8 cellular contexts compared by ENCODE assay signal in genomic region chr4:144174401-144175067, GRCh38. TPM values are rescaled to one million over a fixed set of nuclear protein-coding genes. Genes with fewer than 3 reads are reported as not detected.
A peak's percentile ranks its signal among the peaks of the same experiment; 100 is the strongest.
DNase-seq lines count a peak whose midpoint lies in the region; TF ChIP-seq lines count a peak whose summit lies in the region.

No MANE protein-coding gene starts in this region.

- DNase-seq in AG20443 (ENCODE audit: low spot score): peak; percentile 60
- peak; percentile 4 for DNase-seq in GM12864 (ENCODE audit: low read depth)
- DNase-seq in HEK293T (ENCODE audit: extremely low spot score): peak; percentile 30
- DNase-seq in LNCaP clone FGC (ENCODE audit: low read depth): peak; percentile 14
- DNase-seq in SKM-1 (lab: John Stamatoyannopoulos, UW; ENCODE audit: unreplicated experiment): peak; percentile 40
- DNase-seq in myocyte (ENCODE audit: low read depth): peak; percentile 75
- no peak for DNase-seq in islet precursor cell

- POLR2A ChIA-PET in HEK293T (lab: Yijun Ruan, JAX): no interaction called here

- CTCF ChIA-PET in HEK293T (lab: Yijun Ruan, JAX): no interaction called here

- H3K36me3 ChIP-seq in endocrine pancreas (ENCODE audit: control insufficient read depth, insufficient read depth, low read length): no peaks in the 10 kb centered on the region

- H3K27me3 ChIP-seq in endocrine pancreas (ENCODE audit: control insufficient read depth, insufficient read depth, low read length): no peaks in the 10 kb centered on the region

- no peaks in the 10 kb centered on the region for H3K9me3 ChIP-seq in endocrine pancreas (ENCODE audit: control insufficient read depth, low read length)

- peak; percentile 19 for TF ChIP-seq CTCF in GM12864 (IDR thresholded peaks at IDR 0.05; ENCODE audit: low read depth, low read length, missing control alignments)
- TF ChIP-seq CTCF in LNCaP clone FGC (IDR thresholded peaks at IDR 0.05; ENCODE audit: control insufficient read depth, extremely low read depth, insufficient read depth): peak; percentile 42

- no peak overlapping the region for H3K9ac ChIP-seq in endocrine pancreas (ENCODE audit: control insufficient read depth, insufficient read depth, low read length)

- H3K4me3 ChIP-seq in GM12864 (ENCODE audit: low read depth, low read length): no peak overlapping the region
- no peak overlapping the region for H3K4me3 ChIP-seq in LNCaP clone FGC (ENCODE audit: low read depth, low read length)
- peak overlapping the region; percentile 10 for H3K4me3 ChIP-seq in endocrine pancreas (ENCODE audit: control insufficient read depth, insufficient read depth, low read length)

- H3K4me1 ChIP-seq in endocrine pancreas (ENCODE audit: control insufficient read depth, insufficient read depth, low read length): no peaks in the 10 kb centered on the region

TF ChIP-seq in HEK293T, 16 proteins besides CTCF, POLR2A, EP300 and RAD21:
- TF ChIP-seq ZNF384 (IDR thresholded peaks at IDR 0.05): 0 out of 2 replicates have a peak, but pooled peaks have one; percentile 5
- TF ChIP-seq FOXM1 (IDR thresholded peaks at IDR 0.05; ENCODE audit: borderline replicate concordance): no peak
- TF ChIP-seq HDGF (IDR thresholded peaks at IDR 0.05; ENCODE audit: borderline replicate concordance): no peak
- TF ChIP-seq LEF1 (IDR thresholded peaks at IDR 0.05; ENCODE audit: borderline replicate concordance): no peak
- TF ChIP-seq NFRKB (IDR thresholded peaks at IDR 0.05): no peak

RNA-seq across cellular contexts. Expression of gene GYPA, which starts 34.0 kb away (rescaled TPM):
- not detected in 2 replicates for total RNA-seq in myocyte
- polyA plus RNA-seq in myocyte (2012): not detected
